ENCODE assay signal across 26 cellular contexts in genomic region chr1:232499151-232499550, GRCh38.
"Had no signal": no experiment of that assay in that cellular context is flagged by ENCODE, and none has a peak within 500 bp of the region (broad histone marks: within the 10 kb centered on the region; RNA-seq: fewer than 3 reads in every experiment).

No MANE protein-coding gene starts in this region.

- DNase-seq: activated CD4-positive, alpha-beta memory T cell treated with anti-CD3 and anti-CD28 coated beads, Interleukin-2, amount 10 ng/mL, durations not matched to agents 7 days and 5 days; activated CD4-positive, alpha-beta T cell treated with anti-CD3 and anti-CD28 coated beads, Interleukin-2, amount 10 ng/mL, durations not matched to agents 24 days and 14 days; activated effector memory CD4-positive, alpha-beta T cell treated with Interleukin-2 at 50 U/mL for 16 hours; activated naive CD4-positive, alpha-beta T cell treated with anti-CD3 and anti-CD28 coated beads for 36 hours; activated T-cell treated with anti-CD3 and anti-CD28 coated beads, Interleukin-2, amount 50 U/mL, for 72 hours; central memory CD4-positive, alpha-beta T cell; dermis blood vessel endothelial cell; effector CD8-positive, alpha-beta T cell; gastrocnemius medialis; head of caudate nucleus; hypothalamus; left cardiac atrium; mucosa of descending colon; occipital lobe; posterior cingulate gyrus; sigmoid colon; stimulated activated CD4-positive, alpha-beta T cell treated with anti-CD3 and anti-CD28 coated beads, Interleukin-15, amount 100 ng/mL, for 24 hours; stomach; upper lobe of left lung had no signal

- H3K4me1 Mint-ChIP-seq: activated CD4-positive, alpha-beta memory T cell treated with anti-CD3 and anti-CD28 coated beads, Interleukin-2, amount 10 ng/mL, durations not matched to agents 7 days and 5 days; activated CD4-positive, alpha-beta T cell treated with anti-CD3 and anti-CD28 coated beads, Interleukin-2, amount 10 ng/mL, durations not matched to agents 24 days and 14 days; memory B cell; stimulated activated memory B cell treated with anti-CD40 and anti-IgM and Interleukin-4, amounts not matched to agents 10 μg/mL and 1 μg/mL and 100 μg/mL, for 72 hours had no signal

- H3K27me3 Mint-ChIP-seq: activated CD4-positive, alpha-beta memory T cell treated with anti-CD3 and anti-CD28 coated beads, Interleukin-2, amount 10 ng/mL, durations not matched to agents 7 days and 5 days; brain; memory B cell; stimulated activated memory B cell treated with anti-CD40 and anti-IgM and Interleukin-4, amounts not matched to agents 10 μg/mL and 1 μg/mL and 100 μg/mL, for 72 hours had no signal

- H3K9me3 Mint-ChIP-seq: activated CD4-positive, alpha-beta memory T cell treated with anti-CD3 and anti-CD28 coated beads, Interleukin-2, amount 10 ng/mL, durations not matched to agents 7 days and 5 days; activated CD4-positive, alpha-beta T cell treated with anti-CD3 and anti-CD28 coated beads, Interleukin-2, amount 10 ng/mL, durations not matched to agents 24 days and 14 days; activated naive CD4-positive, alpha-beta T cell treated with anti-CD3 and anti-CD28 coated beads for 36 hours; activated T-cell treated with anti-CD3 and anti-CD28 coated beads, Interleukin-2, amount 50 U/mL, for 72 hours; brain; memory B cell; stimulated activated memory B cell treated with anti-CD40 and anti-IgM and Interleukin-4, amounts not matched to agents 10 μg/mL and 1 μg/mL and 100 μg/mL, for 72 hours had no signal

- H3K4me3 Mint-ChIP-seq: activated CD4-positive, alpha-beta memory T cell treated with anti-CD3 and anti-CD28 coated beads, Interleukin-2, amount 10 ng/mL, durations not matched to agents 7 days and 5 days; activated CD4-positive, alpha-beta T cell treated with anti-CD3 and anti-CD28 coated beads, Interleukin-2, amount 10 ng/mL, durations not matched to agents 24 days and 14 days; activated naive CD4-positive, alpha-beta T cell treated with anti-CD3 and anti-CD28 coated beads for 36 hours; activated T-cell treated with anti-CD3 and anti-CD28 coated beads, Interleukin-2, amount 50 U/mL, for 72 hours; brain; memory B cell; stimulated activated memory B cell treated with anti-CD40 and anti-IgM and Interleukin-4, amounts not matched to agents 10 μg/mL and 1 μg/mL and 100 μg/mL, for 72 hours had no signal

- ATAC-seq: activated CD4-positive, CD25-positive, alpha-beta regulatory T cell treated with anti-CD3 and anti-CD28 coated beads, Interleukin-2, amount 50 U/mL, for 24 hours; activated T-cell treated with anti-CD3 and anti-CD28 coated beads, Interleukin-2, amount 50 U/mL, for 72 hours; esophagus mucosa; gastrocnemius medialis; mucosa of descending colon; stimulated activated memory B cell treated with anti-CD40 and anti-IgM and Interleukin-4, amounts not matched to agents 10 μg/mL and 1 μg/mL and 100 μg/mL, for 72 hours had no signal

- H3K27ac Mint-ChIP-seq: activated CD4-positive, alpha-beta memory T cell treated with anti-CD3 and anti-CD28 coated beads, Interleukin-2, amount 10 ng/mL, durations not matched to agents 7 days and 5 days; activated CD4-positive, alpha-beta T cell treated with anti-CD3 and anti-CD28 coated beads, Interleukin-2, amount 10 ng/mL, durations not matched to agents 24 days and 14 days; activated naive CD4-positive, alpha-beta T cell treated with anti-CD3 and anti-CD28 coated beads for 36 hours; activated T-cell treated with anti-CD3 and anti-CD28 coated beads, Interleukin-2, amount 50 U/mL, for 72 hours; brain; memory B cell; stimulated activated memory B cell treated with anti-CD40 and anti-IgM and Interleukin-4, amounts not matched to agents 10 μg/mL and 1 μg/mL and 100 μg/mL, for 72 hours had no signal

- H3K4me3 ChIP-seq: gastrocnemius medialis, mucosa of descending colon, sigmoid colon, smooth muscle cell, stomach, thoracic aorta, upper lobe of left lung had no signal

- H3K36me3 Mint-ChIP-seq: brain; memory B cell; stimulated activated memory B cell treated with anti-CD40 and anti-IgM and Interleukin-4, amounts not matched to agents 10 μg/mL and 1 μg/mL and 100 μg/mL, for 72 hours had no signal
